In the genomic region with DNA sequence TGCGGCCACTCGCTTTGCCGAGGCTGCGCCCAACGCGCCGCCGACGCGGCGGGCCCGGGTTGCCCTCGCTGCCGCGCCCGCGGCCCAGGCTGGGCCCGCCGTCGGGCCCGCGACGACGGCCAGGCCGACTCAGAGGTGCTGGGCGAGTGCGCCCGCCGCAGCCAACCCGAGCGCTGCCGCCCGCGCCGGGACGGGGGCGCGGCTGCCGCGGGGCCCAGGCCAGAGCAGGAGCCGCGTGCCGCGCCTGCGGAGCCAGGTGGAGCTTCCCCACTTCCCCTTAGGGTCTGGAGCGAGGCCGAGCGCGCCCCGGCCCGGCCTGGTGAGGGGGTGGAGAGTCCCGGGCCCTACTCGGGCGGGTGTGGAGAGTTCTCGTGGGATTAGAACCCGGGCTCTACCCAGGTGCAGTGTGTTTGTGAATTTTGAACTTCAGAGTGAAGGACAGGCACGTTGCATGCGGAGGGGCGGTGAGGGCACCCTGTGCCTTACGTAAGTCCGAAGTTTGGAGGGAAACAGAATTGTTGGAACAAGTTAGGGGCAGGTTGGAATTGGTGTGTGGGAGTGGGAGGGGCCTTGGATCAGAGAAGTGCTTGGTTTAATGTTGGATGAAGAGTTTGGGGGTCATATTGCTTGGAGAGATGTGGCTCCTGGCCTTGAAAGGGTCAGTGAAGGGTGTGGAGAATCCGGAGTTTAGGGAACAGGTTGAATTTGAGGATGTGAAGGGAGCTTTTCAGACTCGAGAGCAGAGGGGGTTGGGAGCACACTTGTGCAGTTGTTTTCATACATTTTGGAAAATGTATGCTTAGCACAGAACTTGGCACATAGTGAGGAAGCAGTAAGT, we compare ENCODE assay signal across 8 cellular contexts. TPM values are rescaled to one million over a fixed set of nuclear protein-coding genes. Genes with fewer than 3 reads are reported as not detected.
A peak's percentile ranks its signal among the peaks of the same experiment; 100 is the strongest.
DNase-seq lines count a peak whose midpoint lies in the region; ATAC-seq, FAIRE-seq and TF ChIP-seq lines count a peak whose summit lies in the region.

No MANE protein-coding gene starts in this region.

- ATAC-seq in GM21390 (IDR thresholded peaks at IDR 0.05; ENCODE audit: unreplicated experiment) = peak; percentile 53

- H3K27ac ChIP-seq in ascending aorta (peak overlapping the region; percentile 89 to 91), sigmoid colon (peak overlapping the region; percentile 94 to 98 (median 96))

- H3K9me3 ChIP-seq in ascending aorta = no peaks in the 10 kb centered on the region
- no peaks in the 10 kb centered on the region for H3K9me3 ChIP-seq in sigmoid colon

- H3K36me3 ChIP-seq in ascending aorta = no peaks in the 10 kb centered on the region
- no peaks in the 10 kb centered on the region for H3K36me3 ChIP-seq in sigmoid colon

- 0 to 1% methylated on average over 63 of the region's 63 CpGs for WGBS in sigmoid colon, 2 donors

- DNase-seq in EL (peak; percentile 55), HUDEP-2 (lab: John Stamatoyannopoulos, UW; ENCODE audit: unreplicated experiment in 76 of 76) (peak in 43 of 76 experiments; percentile 9 to 60 (median 34)), T follicular helper cell (ENCODE audit: low read depth) (peak; percentile 16), ascending aorta (ENCODE audit: low spot score in 2 of 2) (peak in 1 of 2 donors; percentile 67), hypothalamus (lab: John Stamatoyannopoulos, UW) (peak in 29 of 51 donors; percentile 5 to 74 (median 44)), sigmoid colon (no peak), RCC 7860 (ENCODE audit: low spot score) (no peak)

- intact Hi-C loops in ascending aorta (cut with DNase I) (loop anchor here (5.0 to 10.0 kb wide), 5 partner anchors 73 to 495 kb away; partner anchors contain the start of genes LIPT2, PGM2L1, SPCS2 and XRRA1), sigmoid colon (cut with DNase I) (loop anchor here (5.0 kb wide), 1 partner anchor 352 kb away; the partner anchor contains the start of gene PGM2L1)

- TF ChIP-seq CTCF in ascending aorta (IDR thresholded peaks at IDR 0.05) (no peak), sigmoid colon (IDR thresholded peaks at IDR 0.05) (no peak)

- no peak for TF ChIP-seq EP300 in sigmoid colon (IDR thresholded peaks at IDR 0.05)

- peaks cover 2 to 22% of the 10 kb centered on the region in 2 donors for H3K4me1 ChIP-seq in ascending aorta
- H3K4me1 ChIP-seq in sigmoid colon = peaks cover 0 to 45% (median 40%) of the 10 kb centered on the region in 4 donors

- FAIRE-seq in RCC 7860 (lab: Jason Lieb, UNC) = no peak

- H3K4me3 ChIP-seq in ascending aorta (peak overlapping the region; percentile 72 to 97), sigmoid colon (peak overlapping the region; percentile 77 to 97 (median 94))

- H3K27me3 ChIP-seq in ascending aorta (no peaks in the 10 kb centered on the region), sigmoid colon (no peaks in the 10 kb centered on the region)

- no peak for TF ChIP-seq POLR2A in sigmoid colon (IDR thresholded peaks at IDR 0.05)

RNA-seq across cellular contexts. Expression of gene RNF169, which starts 0.7 kb away (rescaled TPM):
- 19.5 TPM for total RNA-seq in ascending aorta
- 10 to 100 TPM; 20.3 to 27.7 (median 22.5) TPM for total RNA-seq in sigmoid colon
- polyA plus RNA-seq in sigmoid colon = 1 to 10 TPM; 1.6 to 5.1 (median 1.8) TPM

RNA-seq across cellular contexts. Expression of gene CHRDL2, which starts 18.1 kb away (rescaled TPM):
- total RNA-seq in ascending aorta (not detected), sigmoid colon (10 to 100 TPM in 2 of 4 donors, 1 to 10 TPM in 2; 6.1 to 45.1 (median 14.4) TPM)
- polyA plus RNA-seq in sigmoid colon = 10 to 100 TPM in 1 of 3 donors, 1 to 10 TPM in 1, not detected in 1; 9.6 to 43.9 TPM

Comparison
In these comparisons a context has a peak if more than half of its experiments do, and no peak if none do; other contexts are left out.
1. DNase-seq: peak in EL (single experiment), HUDEP-2 (43 of 76), T follicular helper cell (single experiment) and hypothalamus (29 of 51); none in sigmoid colon (single experiment) and RCC 7860 (single experiment).